ENCODE assay signal across 1 cellular context in genomic region chr1:1004780-1005697, GRCh38.
TF ChIP-seq lines count a peak whose summit lies in the region.

No MANE protein-coding gene starts in this region.

TF ChIP-seq in HepG2, 621 proteins besides CTCF, POLR2A, EP300 and RAD21 (continued from another document and continues in another):
- TF ChIP-seq GMEB1 (CRISPR knock-in tag; IDR thresholded peaks at IDR 0.05; ENCODE audit: borderline replicate concordance), result 0 out of 2 replicates have a peak, but pooled peaks have one; percentile 37
- 0 out of 2 replicates have a peak, but pooled peaks have one; percentile 20 for TF ChIP-seq ZNF563 (CRISPR knock-in tag; IDR thresholded peaks at IDR 0.05)
- TF ChIP-seq DPF2 (CRISPR knock-in tag; IDR thresholded peaks at IDR 0.05; ENCODE audit: borderline replicate concordance, low read depth), result no peak
- TF ChIP-seq, protein P1, sequence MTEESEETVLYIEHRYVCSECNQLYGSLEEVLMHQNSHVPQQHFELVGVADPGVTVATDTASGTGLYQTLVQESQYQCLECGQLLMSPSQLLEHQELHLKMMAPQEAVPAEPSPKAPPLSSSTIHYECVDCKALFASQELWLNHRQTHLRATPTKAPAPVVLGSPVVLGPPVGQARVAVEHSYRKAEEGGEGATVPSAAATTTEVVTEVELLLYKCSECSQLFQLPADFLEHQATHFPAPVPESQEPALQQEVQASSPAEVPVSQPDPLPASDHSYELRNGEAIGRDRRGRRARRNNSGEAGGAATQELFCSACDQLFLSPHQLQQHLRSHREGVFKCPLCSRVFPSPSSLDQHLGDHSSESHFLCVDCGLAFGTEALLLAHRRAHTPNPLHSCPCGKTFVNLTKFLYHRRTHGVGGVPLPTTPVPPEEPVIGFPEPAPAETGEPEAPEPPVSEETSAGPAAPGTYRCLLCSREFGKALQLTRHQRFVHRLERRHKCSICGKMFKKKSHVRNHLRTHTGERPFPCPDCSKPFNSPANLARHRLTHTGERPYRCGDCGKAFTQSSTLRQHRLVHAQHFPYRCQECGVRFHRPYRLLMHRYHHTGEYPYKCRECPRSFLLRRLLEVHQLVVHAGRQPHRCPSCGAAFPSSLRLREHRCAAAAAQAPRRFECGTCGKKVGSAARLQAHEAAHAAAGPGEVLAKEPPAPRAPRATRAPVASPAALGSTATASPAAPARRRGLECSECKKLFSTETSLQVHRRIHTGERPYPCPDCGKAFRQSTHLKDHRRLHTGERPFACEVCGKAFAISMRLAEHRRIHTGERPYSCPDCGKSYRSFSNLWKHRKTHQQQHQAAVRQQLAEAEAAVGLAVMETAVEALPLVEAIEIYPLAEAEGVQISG (CRISPR knock-in tag; IDR thresholded peaks at IDR 0.05), result peak; percentile 49
- no peak for TF ChIP-seq ZNF562 (CRISPR knock-in tag; IDR thresholded peaks at IDR 0.05; ENCODE audit: borderline replicate concordance)
- TF ChIP-seq RBFOX2 (IDR thresholded peaks at IDR 0.05; ENCODE audit: low read depth, low read length), result peak; percentile 37; the same call in 1 of the 2 replicates
- TF ChIP-seq, protein P2, sequence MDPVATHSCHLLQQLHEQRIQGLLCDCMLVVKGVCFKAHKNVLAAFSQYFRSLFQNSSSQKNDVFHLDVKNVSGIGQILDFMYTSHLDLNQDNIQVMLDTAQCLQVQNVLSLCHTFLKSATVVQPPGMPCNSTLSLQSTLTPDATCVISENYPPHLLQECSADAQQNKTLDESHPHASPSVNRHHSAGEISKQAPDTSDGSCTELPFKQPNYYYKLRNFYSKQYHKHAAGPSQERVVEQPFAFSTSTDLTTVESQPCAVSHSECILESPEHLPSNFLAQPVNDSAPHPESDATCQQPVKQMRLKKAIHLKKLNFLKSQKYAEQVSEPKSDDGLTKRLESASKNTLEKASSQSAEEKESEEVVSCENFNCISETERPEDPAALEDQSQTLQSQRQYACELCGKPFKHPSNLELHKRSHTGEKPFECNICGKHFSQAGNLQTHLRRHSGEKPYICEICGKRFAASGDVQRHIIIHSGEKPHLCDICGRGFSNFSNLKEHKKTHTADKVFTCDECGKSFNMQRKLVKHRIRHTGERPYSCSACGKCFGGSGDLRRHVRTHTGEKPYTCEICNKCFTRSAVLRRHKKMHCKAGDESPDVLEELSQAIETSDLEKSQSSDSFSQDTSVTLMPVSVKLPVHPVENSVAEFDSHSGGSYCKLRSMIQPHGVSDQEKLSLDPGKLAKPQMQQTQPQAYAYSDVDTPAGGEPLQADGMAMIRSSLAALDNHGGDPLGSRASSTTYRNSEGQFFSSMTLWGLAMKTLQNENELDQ (CRISPR knock-in tag; IDR thresholded peaks at IDR 0.05; ENCODE audit: borderline replicate concordance), result 0 out of 2 replicates have a peak, but pooled peaks have one; percentile 12
- 0 out of 2 replicates have a peak, but pooled peaks have one; percentile 36 for TF ChIP-seq ZNF230 (CRISPR knock-in tag; IDR thresholded peaks at IDR 0.05)
- peak; percentile 54; the same call in 1 of the 2 replicates for TF ChIP-seq SIN3A (IDR thresholded peaks at IDR 0.05; ENCODE audit: borderline replicate concordance, low read depth, low read length)
- peak; percentile 61 for TF ChIP-seq MED1 (CRISPR knock-in tag; IDR thresholded peaks at IDR 0.05)
- TF ChIP-seq NR2C2 (CRISPR knock-in tag; IDR thresholded peaks at IDR 0.05; ENCODE audit: borderline replicate concordance), result 0 out of 2 replicates have a peak, but pooled peaks have one; percentile 33
- no peak for TF ChIP-seq ZNF12 (CRISPR knock-in tag; IDR thresholded peaks at IDR 0.05)
- peak; percentile 66 for TF ChIP-seq HOXA3 (CRISPR knock-in tag; IDR thresholded peaks at IDR 0.05)
- no peak for TF ChIP-seq NFE2L1 (CRISPR knock-in tag; IDR thresholded peaks at IDR 0.05; ENCODE audit: borderline replicate concordance)
- no peak for TF ChIP-seq ZSCAN20 (CRISPR knock-in tag; IDR thresholded peaks at IDR 0.05; ENCODE audit: borderline replicate concordance)
- peak; percentile 80 for TF ChIP-seq SAP130 (CRISPR knock-in tag; IDR thresholded peaks at IDR 0.05; ENCODE audit: low read depth)
- 0 out of 2 replicates have a peak, but pooled peaks have one; percentile 30 for TF ChIP-seq IRF2 (CRISPR knock-in tag; IDR thresholded peaks at IDR 0.05)
- TF ChIP-seq SP5 (CRISPR knock-in tag; IDR thresholded peaks at IDR 0.05; ENCODE audit: borderline replicate concordance, low read depth), result 0 out of 2 replicates have a peak, but pooled peaks have one; percentile 26
- TF ChIP-seq RERE (CRISPR knock-in tag; IDR thresholded peaks at IDR 0.05; ENCODE audit: low read depth), result no peak
- no peak; the same call in 1 of the 2 replicates for TF ChIP-seq ZNF567 (CRISPR knock-in tag; IDR thresholded peaks at IDR 0.05; ENCODE audit: borderline replicate concordance)
- 0 out of 2 replicates have a peak, but pooled peaks have one; percentile 52 for TF ChIP-seq SIX4 (CRISPR knock-in tag; IDR thresholded peaks at IDR 0.05)
- no peak for TF ChIP-seq KMT2A (CRISPR knock-in tag; IDR thresholded peaks at IDR 0.05)
- peak; percentile 81 for TF ChIP-seq NRL (CRISPR knock-in tag; IDR thresholded peaks at IDR 0.05; ENCODE audit: borderline replicate concordance)
- TF ChIP-seq ZNF780A (CRISPR knock-in tag; IDR thresholded peaks at IDR 0.05), result peak; percentile 48; the same call in 1 of the 2 replicates
- TF ChIP-seq, protein P3, sequence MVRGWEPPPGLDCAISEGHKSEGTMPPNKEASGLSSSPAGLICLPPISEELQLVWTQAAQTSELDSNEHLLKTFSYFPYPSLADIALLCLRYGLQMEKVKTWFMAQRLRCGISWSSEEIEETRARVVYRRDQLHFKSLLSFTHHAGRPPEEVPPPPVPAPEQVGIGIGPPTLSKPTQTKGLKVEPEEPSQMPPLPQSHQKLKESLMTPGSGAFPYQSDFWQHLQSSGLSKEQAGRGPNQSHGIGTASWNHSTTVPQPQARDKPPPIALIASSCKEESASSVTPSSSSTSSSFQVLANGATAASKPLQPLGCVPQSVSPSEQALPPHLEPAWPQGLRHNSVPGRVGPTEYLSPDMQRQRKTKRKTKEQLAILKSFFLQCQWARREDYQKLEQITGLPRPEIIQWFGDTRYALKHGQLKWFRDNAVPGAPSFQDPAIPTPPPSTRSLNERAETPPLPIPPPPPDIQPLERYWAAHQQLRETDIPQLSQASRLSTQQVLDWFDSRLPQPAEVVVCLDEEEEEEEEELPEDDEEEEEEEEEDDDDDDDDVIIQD (CRISPR knock-in tag; IDR thresholded peaks at IDR 0.05; ENCODE audit: low read depth), result no peak; the same call in 1 of the 2 replicates
- no peak for TF ChIP-seq SOX6 (IDR thresholded peaks at IDR 0.05)
- peak; percentile 56; the same call in 1 of the 2 replicates for TF ChIP-seq SOX6 (CRISPR knock-in tag; IDR thresholded peaks at IDR 0.05)
- TF ChIP-seq, protein P4, sequence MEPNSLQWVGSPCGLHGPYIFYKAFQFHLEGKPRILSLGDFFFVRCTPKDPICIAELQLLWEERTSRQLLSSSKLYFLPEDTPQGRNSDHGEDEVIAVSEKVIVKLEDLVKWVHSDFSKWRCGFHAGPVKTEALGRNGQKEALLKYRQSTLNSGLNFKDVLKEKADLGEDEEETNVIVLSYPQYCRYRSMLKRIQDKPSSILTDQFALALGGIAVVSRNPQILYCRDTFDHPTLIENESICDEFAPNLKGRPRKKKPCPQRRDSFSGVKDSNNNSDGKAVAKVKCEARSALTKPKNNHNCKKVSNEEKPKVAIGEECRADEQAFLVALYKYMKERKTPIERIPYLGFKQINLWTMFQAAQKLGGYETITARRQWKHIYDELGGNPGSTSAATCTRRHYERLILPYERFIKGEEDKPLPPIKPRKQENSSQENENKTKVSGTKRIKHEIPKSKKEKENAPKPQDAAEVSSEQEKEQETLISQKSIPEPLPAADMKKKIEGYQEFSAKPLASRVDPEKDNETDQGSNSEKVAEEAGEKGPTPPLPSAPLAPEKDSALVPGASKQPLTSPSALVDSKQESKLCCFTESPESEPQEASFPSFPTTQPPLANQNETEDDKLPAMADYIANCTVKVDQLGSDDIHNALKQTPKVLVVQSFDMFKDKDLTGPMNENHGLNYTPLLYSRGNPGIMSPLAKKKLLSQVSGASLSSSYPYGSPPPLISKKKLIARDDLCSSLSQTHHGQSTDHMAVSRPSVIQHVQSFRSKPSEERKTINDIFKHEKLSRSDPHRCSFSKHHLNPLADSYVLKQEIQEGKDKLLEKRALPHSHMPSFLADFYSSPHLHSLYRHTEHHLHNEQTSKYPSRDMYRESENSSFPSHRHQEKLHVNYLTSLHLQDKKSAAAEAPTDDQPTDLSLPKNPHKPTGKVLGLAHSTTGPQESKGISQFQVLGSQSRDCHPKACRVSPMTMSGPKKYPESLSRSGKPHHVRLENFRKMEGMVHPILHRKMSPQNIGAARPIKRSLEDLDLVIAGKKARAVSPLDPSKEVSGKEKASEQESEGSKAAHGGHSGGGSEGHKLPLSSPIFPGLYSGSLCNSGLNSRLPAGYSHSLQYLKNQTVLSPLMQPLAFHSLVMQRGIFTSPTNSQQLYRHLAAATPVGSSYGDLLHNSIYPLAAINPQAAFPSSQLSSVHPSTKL (CRISPR knock-in tag; IDR thresholded peaks at IDR 0.05), result peak; percentile 38; the same call in 1 of the 2 replicates
- TF ChIP-seq PITX1 (CRISPR knock-in tag; IDR thresholded peaks at IDR 0.05), result 0 out of 2 replicates have a peak, but pooled peaks have one; percentile 12
- TF ChIP-seq MYPOP (CRISPR knock-in tag; IDR thresholded peaks at IDR 0.05), result 0 out of 2 replicates have a peak, but pooled peaks have one; percentile 46
- 0 out of 2 replicates have a peak, but pooled peaks have one; percentile 41 for TF ChIP-seq BORCS8-MEF2B (CRISPR knock-in tag; IDR thresholded peaks at IDR 0.05)
- peak; percentile 15; the same call in 1 of the 2 replicates for TF ChIP-seq MIER2 (CRISPR knock-in tag; IDR thresholded peaks at IDR 0.05)
- no peak for TF ChIP-seq ZNF660 (CRISPR knock-in tag; IDR thresholded peaks at IDR 0.05; ENCODE audit: borderline replicate concordance, low read depth)
- 0 out of 2 replicates have a peak, but pooled peaks have one; percentile 12 for TF ChIP-seq ARHGAP35 (CRISPR knock-in tag; IDR thresholded peaks at IDR 0.05; ENCODE audit: borderline replicate concordance)
